Comparison of ENCODE assay signal across 8 cellular contexts in genomic region chr7:116526897-116527296, GRCh38. TPM values are rescaled to one million over a fixed set of nuclear protein-coding genes. Genes with fewer than 3 reads are reported as not detected.
DNase-seq lines count a peak whose midpoint lies in the region; ATAC-seq and TF ChIP-seq lines count a peak whose summit lies in the region.

No MANE protein-coding gene starts in this region.

- H3K4me1 ChIP-seq in SJCRH30 = peaks cover 43% of the 10 kb centered on the region
- H3K4me1 ChIP-seq in psoas muscle = no peaks in the 10 kb centered on the region

- peaks cover 9% of the 10 kb centered on the region for H3K36me3 ChIP-seq in SJCRH30
- H3K36me3 ChIP-seq in psoas muscle (ENCODE audit: insufficient read depth in 1 of 2, low read depth in 1 of 2) = peaks cover 0 to 6% of the 10 kb centered on the region in 2 donors

- H3K4me3 ChIP-seq in SJCRH30 (peak overlapping the region; percentile 64; the same call in 1 of the 2 replicates), fibroblast of mammary gland (ENCODE audit: control insufficient read depth, low read depth, low read length) (peak overlapping the region; percentile 93), psoas muscle (peak overlapping the region; percentile 80)

- in situ Hi-C loops in GM13976 (cut with MboI; ENCODE audit: low sequenced_read_pairs, unreplicated experiment) = no loop called here

- 31 to 32% (median 32%) methylated on average over 5 of the region's 5 CpGs for WGBS in psoas muscle, 3 donors

- TF ChIP-seq CTCF in fibroblast of mammary gland (conservative IDR thresholded peaks at IDR 0.05; ENCODE audit: control insufficient read depth, insufficient read depth, low read depth, low read length) = no peak
- no peak for TF ChIP-seq CTCF in psoas muscle (IDR thresholded peaks at IDR 0.05)
- no peak for TF ChIP-seq CTCF in GM13976 (IDR thresholded peaks at IDR 0.05; ENCODE audit: borderline replicate concordance, control extremely low read depth, extremely low read depth, insufficient read depth, missing control alignments)

- intact Hi-C loops in psoas muscle (cut with DNase I) = loop anchor here (1.0 to 10.0 kb wide), 6 partner anchors 26 to 280 kb away; no protein-coding TSS in a partner anchor

- DNase-seq in EL (peak; percentile 32), SJCRH30 (no peak), fibroblast of mammary gland (ENCODE audit: low read depth) (peak; percentile 61), psoas muscle (no peak), GM13976 (ENCODE audit: low spot score) (no peak), UCSD-AML1 (lab: John Stamatoyannopoulos, UW; ENCODE audit: unreplicated experiment) (no peak), C1 segment of cervical spinal cord (lab: John Stamatoyannopoulos, UW) (no peak)
- DNase-seq in activated CD4-positive, CD25-positive, alpha-beta regulatory T cell treated with anti-CD3 and anti-CD28 coated beads, Interleukin-2, amount 50 U/mL, for 72 hours = no peak

- no peak for ATAC-seq in psoas muscle

- H3K27me3 ChIP-seq in SJCRH30 (no peaks in the 10 kb centered on the region), psoas muscle (ENCODE audit: insufficient read depth in 3 of 3, low read length in 2 of 3) (no peaks in the 10 kb centered on the region)

- H3K9me3 ChIP-seq in SJCRH30 (replicated peaks) (no peaks in the 10 kb centered on the region), psoas muscle (no peaks in the 10 kb centered on the region)

- H3K27ac ChIP-seq in SJCRH30 (no peak overlapping the region), psoas muscle (peak overlapping the region; percentile 77)

RNA-seq across cellular contexts. Expression of gene CAV1, which starts 2.1 kb away (rescaled TPM):
- total RNA-seq in SJCRH30 (2014; rRNA removed; shearing (Covaris generic)) = 22.2 and 23.7 TPM in 2 replicates
- 100 to 1,000 TPM in 1 of 4 donors, 10 to 100 TPM in 3; 59.0 to 120 (median 66.7) TPM for total RNA-seq in psoas muscle
- polyA plus RNA-seq in psoas muscle = 10 to 100 TPM; 57.6 to 70.1 (median 69.0) TPM

RNA-seq across cellular contexts. Expression of gene CAV2, which starts 27.4 kb away (rescaled TPM):
- 21.6 and 25.2 TPM in 2 replicates for total RNA-seq in SJCRH30 (2014; rRNA removed; shearing (Covaris generic))
- total RNA-seq in psoas muscle = 10 to 100 TPM; 12.8 to 20.1 (median 19.2) TPM
- polyA plus RNA-seq in psoas muscle = 10 to 100 TPM; 10.9 to 15.7 (median 11.7) TPM

Comparison
In these comparisons a context has a peak if more than half of its experiments do, and no peak if none do; other contexts are left out.
1. DNase-seq: peak in EL (single experiment) and fibroblast of mammary gland (single experiment); none in SJCRH30 (0 of 2), psoas muscle (0 of 2), GM13976 (single experiment), UCSD-AML1 (single experiment), C1 segment of cervical spinal cord (0 of 14) and activated CD4-positive, CD25-positive, alpha-beta regulatory T cell treated with anti-CD3 and anti-CD28 coated beads, Interleukin-2, amount 50 U/mL, for 72 hours (single experiment).
2. Peak in every context shown above with its lines, with median percentiles within 50 percentile points of each other: H3K4me3 ChIP-seq.